Comparison of ENCODE assay signal across 10 cellular contexts in the genomic region with DNA sequence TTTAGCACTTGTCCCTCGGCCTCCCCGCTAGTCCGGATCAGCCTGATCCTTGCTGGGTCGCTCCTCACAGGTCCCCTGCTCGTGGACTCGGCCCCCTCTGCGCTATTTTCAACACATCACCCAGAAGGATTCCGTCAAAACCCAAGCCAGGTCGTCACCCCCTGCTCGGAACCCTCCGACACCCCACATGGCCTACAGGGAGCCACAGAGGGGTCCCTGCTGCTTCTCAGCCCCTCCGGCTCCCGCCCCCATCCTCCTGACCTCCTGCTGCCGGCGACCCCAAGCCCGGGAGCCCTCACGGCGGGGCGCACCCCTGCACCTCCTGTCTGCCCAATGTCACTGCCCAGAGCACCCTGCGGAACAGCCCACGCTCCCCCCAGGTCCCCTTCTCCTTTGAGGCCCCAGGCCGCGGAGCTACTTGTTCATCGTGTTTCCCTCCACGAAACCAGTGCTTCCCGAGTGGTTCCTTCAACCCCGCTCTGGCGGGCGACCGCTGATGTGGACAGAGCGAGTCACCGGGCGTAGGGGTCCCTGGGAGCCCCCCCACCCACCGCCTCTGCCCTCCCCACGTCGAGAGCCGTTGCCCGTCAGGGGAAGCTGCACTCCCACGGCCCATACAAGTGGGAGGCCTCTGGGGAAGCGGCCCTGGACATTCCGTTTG. TPM values are rescaled to one million over a fixed set of nuclear protein-coding genes. Genes with fewer than 3 reads are reported as not detected.
A peak's percentile ranks its signal among the peaks of the same experiment; 100 is the strongest.
DNase-seq lines count a peak whose midpoint lies in the region; ATAC-seq and TF ChIP-seq lines count a peak whose summit lies in the region.
"Had no signal": no experiment of that assay in that cellular context is flagged by ENCODE, and none has a peak within 500 bp of the region (broad histone marks: within the 10 kb centered on the region; RNA-seq: fewer than 3 reads in every experiment).

No MANE protein-coding gene starts in this region.

- TF ChIP-seq POLR2A in heart left ventricle (IDR thresholded peaks at IDR 0.05) = no peak

- intact Hi-C loops in heart left ventricle (cut with DNase I) = loop anchor here in 9 of 10 donors (2.0 to 10.0 kb wide), 5 partner anchors 43 to 324 kb away; a partner anchor contains a TSS

- peak overlapping the region in 1 of 3 donors; percentile 16 for H3K4me3 Mint-ChIP-seq in T-cell

- CTCF ChIA-PET in AG04449 (lab: Yijun Ruan, JAX) (interaction anchor here (0.9 to 3.1 kb wide), 4 partner anchors 10 to 78 kb away, joined by 4 to 12 read pairs (median 8); partner anchors contain the start of gene RAB5IF), T-cell (lab: Charles Lee) (interaction anchor here in 1 of 2 donors (0.6 kb wide), 1 partner anchor 288 kb away, joined by 15 read pairs; no protein-coding TSS in a partner anchor)

- POLR2A ChIA-PET in AG04449 (lab: Yijun Ruan, JAX) (interaction anchor here (0.6 to 2.2 kb wide), 3 partner anchors 23 to 572 kb away, joined by 3 to 7 read pairs (median 3); partner anchors contain the start of gene CNBD2), T-cell (lab: Charles Lee) (interaction anchor here in 1 of 2 donors (0.6 kb wide), 1 partner anchor 89 kb away, joined by 8 read pairs; no protein-coding TSS in a partner anchor)

- ATAC-seq in heart left ventricle = peak in 1 of 4 donors; percentile 1
- no peak for ATAC-seq in T-cell (replicated peaks in 1 of 4)

- no peak overlapping the region for H3K27ac Mint-ChIP-seq in T-cell

- H3K4me2 ChIP-seq in osteoblast (ENCODE audit: insufficient read depth, low read length) = peak overlapping the region; percentile 94

- no peak for TF ChIP-seq CTCF in AG04449 (IDR thresholded peaks at IDR 0.05; ENCODE audit: insufficient read depth, low read length, missing control alignments)
- no peak for TF ChIP-seq CTCF in WI38 (IDR thresholded peaks at IDR 0.05; ENCODE audit: low read depth, low read length)
- no peak for TF ChIP-seq CTCF in heart left ventricle (IDR thresholded peaks at IDR 0.05)
- no peak for TF ChIP-seq CTCF in osteoblast (IDR thresholded peaks at IDR 0.05; ENCODE audit: extremely low read depth, low read depth, low read length)

- H3K4me3 ChIP-seq in AG04449 (ENCODE audit: low read depth, low read length) (peak overlapping the region; percentile 90), WI38 (ENCODE audit: low read depth, low read length) (peak overlapping the region; percentile 99), heart left ventricle (peak overlapping the region; percentile 71 to 100 (median 92)), osteoblast (ENCODE audit: insufficient read depth, low read length) (peak overlapping the region; percentile 99)

- H3K79me2 ChIP-seq in osteoblast (ENCODE audit: insufficient read depth, low read length) = peaks cover 40% of the 10 kb centered on the region

- H3K9me3 Mint-ChIP-seq in T-cell = no peaks in the 10 kb centered on the region

- H3K36me3 ChIP-seq in heart left ventricle = peaks cover 0 to 15% (median 9%) of the 10 kb centered on the region in 9 donors
- H3K36me3 ChIP-seq in osteoblast (ENCODE audit: insufficient read depth, low read length) = peaks cover 13% of the 10 kb centered on the region
- H3K36me3 ChIP-seq: BE2C, WERI-Rb-1 had no signal

- peaks cover 0 to 3% (median 2%) of the 10 kb centered on the region in 3 donors for H3K4me1 Mint-ChIP-seq in T-cell

- no peaks in the 10 kb centered on the region for H3K27me3 ChIP-seq in heart left ventricle
- no peaks in the 10 kb centered on the region for H3K27me3 ChIP-seq in osteoblast (ENCODE audit: insufficient read depth, low read length)
- H3K27me3 ChIP-seq: BE2C had no signal

- DNase-seq in AG04449 (ENCODE audit: low read depth, low spot score) = no peak
- DNase-seq in heart left ventricle = peak in 3 of 5 donors; percentile 56 to 77 (median 59)
- no peak for DNase-seq in osteoblast (ENCODE audit: insufficient read length, low spot score, missing footprints)
- no peak for DNase-seq in AML-193 (lab: John Stamatoyannopoulos, UW)
- no peak for DNase-seq in T-cell
- DNase-seq in DMS53 (lab: John Stamatoyannopoulos, UW) = no peak
- no peak for DNase-seq in stimulated activated CD4-positive, alpha-beta T cell treated with anti-CD3 and anti-CD28 coated beads, Interleukin-15, amount 100 ng/mL, for 24 hours
- DNase-seq: BE2C, WERI-Rb-1 had no signal

- H3K27ac ChIP-seq in heart left ventricle (peak overlapping the region; percentile 88 to 100 (median 98)), osteoblast (ENCODE audit: low read depth, low read length) (peak overlapping the region; percentile 40)
- H3K27ac ChIP-seq: WERI-Rb-1 had no signal

- no peaks in the 10 kb centered on the region for H3K9me3 ChIP-seq in heart left ventricle
- H3K9me3 ChIP-seq in osteoblast (ENCODE audit: low read depth, low read length) = no peaks in the 10 kb centered on the region
- H3K9me3 ChIP-seq: BE2C had no signal

- WGBS in heart left ventricle, 4 donors = 25 to 55% (median 36%) methylated on average over 26 to 41 of the region's 41 CpGs

- peaks cover 0 to 6% of the 10 kb centered on the region in 2 donors for H3K27me3 Mint-ChIP-seq in T-cell

- peaks cover 34% of the 10 kb centered on the region for H4K20me1 ChIP-seq in osteoblast (ENCODE audit: insufficient read depth, low read length)

- peak overlapping the region; percentile 45 for H2AFZ ChIP-seq in osteoblast (ENCODE audit: low read length)

- no peaks in the 10 kb centered on the region for H3K36me3 Mint-ChIP-seq in T-cell

- H3K4me1 ChIP-seq in heart left ventricle = peaks cover 5 to 68% (median 51%) of the 10 kb centered on the region in 12 donors
- peaks cover 42% of the 10 kb centered on the region for H3K4me1 ChIP-seq in osteoblast (ENCODE audit: insufficient read depth, low read length)
- H3K4me1 ChIP-seq: BE2C had no signal

RNA-seq across cellular contexts. Expression of gene MYL9, which starts 0.6 kb away (rescaled TPM):
- total RNA-seq in heart left ventricle (1,000 to 10,000 TPM in 7 of 9 donors, 100 to 1,000 TPM in 2; 521 to 2,387 (median 1,751) TPM), osteoblast (135 and 141 TPM in 2 replicates), T-cell (1 to 10 TPM in 4 of 5 donors, not detected in 1; 1.3 to 2.8 (median 1.7) TPM)
- polyA plus RNA-seq in heart left ventricle = 1,000 to 10,000 TPM in 1 of 2 donors, 100 to 1,000 TPM in 1; 452 to 1,748 TPM

RNA-seq across cellular contexts. Expression of gene TGIF2, which starts 32.7 kb away (rescaled TPM):
- 10 to 100 TPM in 3 of 9 donors, 1 to 10 TPM in 6; 4.5 to 14.9 (median 8.2) TPM for total RNA-seq in heart left ventricle
- polyA plus RNA-seq in heart left ventricle = 1 to 10 TPM; 2.1 to 5.4 TPM
- total RNA-seq in osteoblast = 9.7 and 10.9 TPM in 2 replicates
- total RNA-seq in T-cell = 10 to 100 TPM; 31.2 to 39.7 (median 35.6) TPM

Comparison
In these comparisons a context has a peak if more than half of its experiments do, and no peak if none do; other contexts are left out.
1. DNase-seq: peak in heart left ventricle (3 of 5); none in AG04449 (single experiment), osteoblast (single experiment), AML-193 (0 of 2), T-cell (0 of 34), DMS53 (single experiment) and stimulated activated CD4-positive, alpha-beta T cell treated with anti-CD3 and anti-CD28 coated beads, Interleukin-15, amount 100 ng/mL, for 24 hours (single experiment).
2. RNA of gene MYL9, which starts 0.6 kb away (total RNA-seq): 521 to 2,387 TPM in heart left ventricle and 135 to 141 TPM in osteoblast; 1.3 to 2.8 TPM in T-cell; every median in the first group is over 10 times any median in the second.
3. Peak in every context shown above with its lines, with median percentiles within 50 percentile points of each other: H3K4me3 ChIP-seq.